Comparison of ENCODE assay signal across 18 cellular contexts in genomic region chr3:130705501-130705900, GRCh38.
"Had no signal": no experiment of that assay in that cellular context is flagged by ENCODE, and none has a peak within 500 bp of the region (broad histone marks: within the 10 kb centered on the region; RNA-seq: fewer than 3 reads in every experiment).

No MANE protein-coding gene starts in this region.

- H3K9me3 ChIP-seq: body of pancreas, left ventricle myocardium inferior, uterus had no signal

- H3K27ac ChIP-seq: body of pancreas, left ventricle myocardium inferior, neural progenitor cell, uterus, WERI-Rb-1 had no signal

- H3K4me3 ChIP-seq: body of pancreas, left ventricle myocardium inferior, neural progenitor cell, uterus had no signal

- DNase-seq: activated CD4-positive, alpha-beta T cell treated with anti-CD3 and anti-CD28 coated beads for 1 hour; activated CD4-positive, alpha-beta T cell treated with anti-CD3 and anti-CD28 coated beads, Interleukin-2, amount 50 U/mL, for 1 hour; activated CD8-positive, alpha-beta T cell treated with anti-CD3 and anti-CD28 coated beads, Interleukin-2, amount 10 ng/mL, durations not matched to agents 7 days and 5 days; activated gamma-delta T cell treated with Interleukin-2 at 50 U/mL for 16 hours; anterior cingulate cortex; body of pancreas; caudate nucleus; dermis blood vessel endothelial cell; effector CD8-positive, alpha-beta T cell; foreskin melanocyte; left ventricle myocardium inferior; naive thymus-derived CD8-positive, alpha-beta T cell; small intestine; stimulated activated CD4-positive, alpha-beta T cell treated with anti-CD3 and anti-CD28 coated beads, Interleukin-2, amount 100 ng/mL, for 24 hours; uterus; WERI-Rb-1 had no signal

- FAIRE-seq: small intestine, TTC549 had no signal

- H3K4me1 ChIP-seq: neural progenitor cell, uterus had no signal

- H3K36me3 ChIP-seq: uterus had no signal

- H3K27me3 ChIP-seq: body of pancreas, neural progenitor cell, uterus had no signal
